In the genomic region with DNA sequence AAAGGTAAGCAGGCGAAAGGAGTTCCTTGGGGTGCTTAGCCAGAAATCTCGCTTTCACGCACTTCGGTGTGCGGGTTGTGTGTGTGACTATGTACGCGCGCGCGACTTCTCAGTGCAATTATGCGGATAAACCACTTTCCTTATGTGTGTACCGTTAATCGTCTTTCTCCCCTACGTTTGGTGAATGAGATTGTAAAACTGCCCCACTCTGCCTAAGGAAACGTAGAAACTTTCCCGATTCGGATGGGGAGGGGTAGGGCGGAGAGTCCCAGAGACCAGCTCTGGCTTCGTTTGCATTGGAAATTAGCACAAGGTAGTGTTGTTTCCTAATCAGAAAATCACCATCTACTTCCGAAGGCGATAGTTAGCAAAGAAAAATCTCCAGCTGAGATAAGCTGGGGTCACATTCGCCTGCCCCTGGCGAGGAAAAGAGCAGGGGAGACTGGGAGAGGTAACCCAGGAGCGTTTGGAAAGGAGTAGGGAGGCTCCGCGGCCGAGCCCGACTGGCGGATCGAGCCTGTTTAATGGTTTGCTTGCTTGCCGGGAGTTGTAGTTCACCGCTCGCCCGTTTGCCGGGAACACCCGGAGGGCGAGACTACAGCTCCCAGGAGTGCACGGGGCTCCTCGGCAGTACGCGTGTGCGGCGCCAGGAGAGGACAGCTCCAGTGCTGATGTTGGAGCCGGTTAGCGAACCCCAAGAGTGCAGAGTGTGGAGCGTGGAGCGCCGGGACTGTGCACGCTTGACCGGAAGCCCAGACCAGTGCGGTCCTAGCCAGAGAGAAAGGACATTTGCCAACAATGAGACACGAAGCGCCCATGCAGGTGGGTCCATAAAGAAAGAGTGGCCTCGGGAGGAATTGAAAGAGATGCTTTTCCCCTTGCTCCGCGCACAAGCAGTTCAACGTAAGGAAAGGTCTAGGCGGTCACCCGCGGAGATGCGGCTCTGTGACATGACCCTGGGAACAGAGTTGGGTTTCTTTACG, we compare ENCODE assay signal across 8 cellular contexts. TPM values are rescaled to one million over a fixed set of nuclear protein-coding genes. Genes with fewer than 3 reads are reported as not detected.
A peak's percentile ranks its signal among the peaks of the same experiment; 100 is the strongest.
DNase-seq lines count a peak whose midpoint lies in the region; ATAC-seq and TF ChIP-seq lines count a peak whose summit lies in the region.

Gene RAB3C, plus strand, starts transcription at position 665 of the 983 bp plus-strand sequence. Its CDS starts 134 bp downstream, at position 799.

- TF ChIP-seq CTCF in Caco-2 (IDR thresholded peaks at IDR 0.05; ENCODE audit: insufficient read depth in 1 of 2, low read depth in 1 of 2, low read length in 1 of 2, severe bottlenecking in 1 of 2, unreplicated experiment in 1 of 2) (no peak), fibroblast of lung (conservative IDR thresholded peaks at IDR 0.05 in 1 of 2, IDR thresholded peaks at IDR 0.05 in 1 of 2; ENCODE audit: low read depth in 1 of 2, low read length in 2 of 2) (no peak)

- peak within 1 kb of the TSS; percentile 94 for H3K4me3 Mint-ChIP-seq in Caco-2 (ENCODE audit: unreplicated experiment)
- peak within 1 kb of the TSS; percentile 75 for H3K4me3 Mint-ChIP-seq in activated T-cell treated with anti-CD3 and anti-CD28 coated beads, Interleukin-2, amount 50 U/mL, for 4 hours

- H3K27me3 Mint-ChIP-seq in Caco-2 (ENCODE audit: insufficient read depth, unreplicated experiment) = peaks cover 6% of the 10 kb centered on the region
- H3K27me3 Mint-ChIP-seq in activated T-cell treated with anti-CD3 and anti-CD28 coated beads, Interleukin-2, amount 50 U/mL, for 4 hours (ENCODE audit: low read depth) = peaks cover 45% of the 10 kb centered on the region

- H3K79me2 ChIP-seq in fibroblast of lung (ENCODE audit: control insufficient read depth, insufficient read depth, low read length) = no peaks in the 10 kb centered on the region

- peak within 1 kb of the TSS; percentile 78 for H2AFZ ChIP-seq in fibroblast of lung (ENCODE audit: low read length)

- intact Hi-C loops in Caco-2 (cut with micrococcal nuclease; ENCODE audit: unreplicated experiment) = loop anchor here (1.0 to 5.0 kb wide), 2 partner anchors 80 to 268 kb away; no protein-coding TSS in a partner anchor

- H3K4me2 ChIP-seq in fibroblast of lung (ENCODE audit: extremely low read depth, insufficient read depth, low read length) = peak within 1 kb of the TSS; percentile 81

- POLR2A ChIA-PET in Caco-2 (lab: Charles Lee) = no interaction called here

- H4K20me1 ChIP-seq in fibroblast of lung (ENCODE audit: control insufficient read depth, extremely low read depth, insufficient read depth, low read length) = no peaks in the 10 kb centered on the region

- ATAC-seq in GM19463 (IDR thresholded peaks at IDR 0.05; ENCODE audit: unreplicated experiment) (peak; percentile 100), HG03521 (IDR thresholded peaks at IDR 0.05; ENCODE audit: unreplicated experiment) (peak; percentile 100)
- peak; percentile 97 to 99 for ATAC-seq in activated T-cell treated with anti-CD3 and anti-CD28 coated beads, Interleukin-2, amount 50 U/mL, for 4 hours

- H3K27ac Mint-ChIP-seq in Caco-2 (ENCODE audit: unreplicated experiment) = no peak within 1 kb of the TSS

- H3K27ac ChIP-seq in fibroblast of lung (ENCODE audit: insufficient read depth, low read length) = no peak within 1 kb of the TSS

- peaks cover 6% of the 10 kb centered on the region for H3K4me1 Mint-ChIP-seq in Caco-2 (ENCODE audit: low read depth, unreplicated experiment)
- peaks cover 14% of the 10 kb centered on the region for H3K4me1 Mint-ChIP-seq in activated T-cell treated with anti-CD3 and anti-CD28 coated beads, Interleukin-2, amount 50 U/mL, for 4 hours (ENCODE audit: low read depth)

- no peaks in the 10 kb centered on the region; the same call in 1 of the 2 replicates for H3K27me3 ChIP-seq in Caco-2 (replicated peaks; ENCODE audit: control insufficient read depth, insufficient read depth, low read length)
- peaks cover 2% of the 10 kb centered on the region for H3K27me3 ChIP-seq in fibroblast of lung (ENCODE audit: control insufficient read depth, insufficient read depth, low read length)
- H3K27me3 ChIP-seq in mucosa of stomach (ENCODE audit: control insufficient read depth, insufficient read depth, low read length) = peaks cover 9% of the 10 kb centered on the region

- H3K4me1 ChIP-seq in Caco-2 (no peaks in the 10 kb centered on the region), fibroblast of lung (ENCODE audit: control insufficient read depth, extremely low read depth, insufficient read depth, low read length) (no peaks in the 10 kb centered on the region), mucosa of stomach (ENCODE audit: control insufficient read depth, insufficient read depth, low read length) (peaks cover 10% of the 10 kb centered on the region)

- H3K36me3 ChIP-seq in Caco-2 (ENCODE audit: control insufficient read depth, insufficient read depth, low read length) (no peaks in the 10 kb centered on the region), fibroblast of lung (ENCODE audit: control insufficient read depth, insufficient read depth, low read length) (no peaks in the 10 kb centered on the region), mucosa of stomach (ENCODE audit: control insufficient read depth, insufficient read depth, low read length) (no peaks in the 10 kb centered on the region)

- no TSS peak for BruUV-seq in Caco-2 (replicated peaks; lab: Mats Ljungman, UMichigan)

- DNase-seq in Caco-2 = peak; percentile 93 to 94
- DNase-seq in NCI-H526 treated with DMSO at 0.1 percent for 48 hours (lab: John Stamatoyannopoulos, UW) = peak; percentile 86
- no peak for DNase-seq in activated T-cell treated with anti-CD3 and anti-CD28 coated beads, Interleukin-2, amount 50 U/mL, for 4 hours
- DNase-seq in fibroblast of lung (ENCODE audit: low read depth in 2 of 2) = peak; percentile 92
- DNase-seq in stimulated activated naive CD4-positive, alpha-beta T cell treated with Interleukin-2 at 50 U/mL for 16 hours (lab: John Stamatoyannopoulos, UW) = peak; percentile 6

- H3K9me3 ChIP-seq in Caco-2 = no peaks in the 10 kb centered on the region
- H3K9me3 ChIP-seq in fibroblast of lung (ENCODE audit: control insufficient read depth, insufficient read depth, low read depth, low read length) = no peaks in the 10 kb centered on the region
- H3K9me3 ChIP-seq in mucosa of stomach (ENCODE audit: control insufficient read depth, low read length) = no peaks in the 10 kb centered on the region

- no peaks in the 10 kb centered on the region for H3K9me3 Mint-ChIP-seq in Caco-2 (ENCODE audit: unreplicated experiment)
- no peaks in the 10 kb centered on the region for H3K9me3 Mint-ChIP-seq in activated T-cell treated with anti-CD3 and anti-CD28 coated beads, Interleukin-2, amount 50 U/mL, for 4 hours

- H3K4me3 ChIP-seq in Caco-2 (ENCODE audit: low read depth, low read length) = peak within 1 kb of the TSS; percentile 51
- H3K4me3 ChIP-seq in fibroblast of lung (replicated peaks in 1 of 4; ENCODE audit: control extremely low read depth in 1 of 4, insufficient read depth in 1 of 4, low read depth in 3 of 4, low read length in 4 of 4) = peak within 1 kb of the TSS; percentile 21 to 77 (median 52)
- peak within 1 kb of the TSS; percentile 81 for H3K4me3 ChIP-seq in mucosa of stomach (ENCODE audit: low read length)

- no peaks in the 10 kb centered on the region for H3K36me3 Mint-ChIP-seq in Caco-2 (ENCODE audit: insufficient read depth, unreplicated experiment)
- H3K36me3 Mint-ChIP-seq in activated T-cell treated with anti-CD3 and anti-CD28 coated beads, Interleukin-2, amount 50 U/mL, for 4 hours (ENCODE audit: insufficient read depth) = no peaks in the 10 kb centered on the region

- H3K9ac ChIP-seq in fibroblast of lung (ENCODE audit: insufficient read depth, low read length) (no peak within 1 kb of the TSS), mucosa of stomach (ENCODE audit: low read length) (peak within 1 kb of the TSS; percentile 58)

- CTCF ChIA-PET in Caco-2 (lab: Charles Lee) = interaction anchor here (0.5 kb wide), 1 partner anchor 766 kb away, joined by 3 read pairs; no protein-coding TSS in a partner anchor

RNA-seq across cellular contexts. Expression of gene RAB3C, which starts in this region (rescaled TPM):
- 0.05 TPM in 1 of 2 replicates, not detected in the other for total RNA-seq in Caco-2 (2022)
- total RNA-seq in activated T-cell treated with anti-CD3 and anti-CD28 coated beads, Interleukin-2, amount 50 U/mL, for 4 hours = not detected
- not detected in 2 replicates for total RNA-seq in fibroblast of lung
- polyA plus RNA-seq in fibroblast of lung = not detected in 2 replicates
- polyA plus RNA-seq in fibroblast of lung (2012) = not detected in 2 replicates
- not detected in 2 replicates for polyA minus RNA-seq in fibroblast of lung (ENCODE audit: low replicate concordance)

Comparison
In these comparisons a context has a peak if more than half of its experiments do, and no peak if none do; other contexts are left out.
1. Peak in DNase-seq and H3K4me3 ChIP-seq in Caco-2; RNA of the gene not detected or under 1 TPM.
2. Peak in ATAC-seq in activated T-cell treated with anti-CD3 and anti-CD28 coated beads, Interleukin-2, amount 50 U/mL, for 4 hours; RNA of the gene not detected or under 1 TPM.
3. Peak in DNase-seq, H3K4me3 ChIP-seq and H3K4me2 ChIP-seq in fibroblast of lung; RNA of the gene not detected or under 1 TPM.